Comparison of ENCODE assay signal across 28 cellular contexts in the genomic region with DNA sequence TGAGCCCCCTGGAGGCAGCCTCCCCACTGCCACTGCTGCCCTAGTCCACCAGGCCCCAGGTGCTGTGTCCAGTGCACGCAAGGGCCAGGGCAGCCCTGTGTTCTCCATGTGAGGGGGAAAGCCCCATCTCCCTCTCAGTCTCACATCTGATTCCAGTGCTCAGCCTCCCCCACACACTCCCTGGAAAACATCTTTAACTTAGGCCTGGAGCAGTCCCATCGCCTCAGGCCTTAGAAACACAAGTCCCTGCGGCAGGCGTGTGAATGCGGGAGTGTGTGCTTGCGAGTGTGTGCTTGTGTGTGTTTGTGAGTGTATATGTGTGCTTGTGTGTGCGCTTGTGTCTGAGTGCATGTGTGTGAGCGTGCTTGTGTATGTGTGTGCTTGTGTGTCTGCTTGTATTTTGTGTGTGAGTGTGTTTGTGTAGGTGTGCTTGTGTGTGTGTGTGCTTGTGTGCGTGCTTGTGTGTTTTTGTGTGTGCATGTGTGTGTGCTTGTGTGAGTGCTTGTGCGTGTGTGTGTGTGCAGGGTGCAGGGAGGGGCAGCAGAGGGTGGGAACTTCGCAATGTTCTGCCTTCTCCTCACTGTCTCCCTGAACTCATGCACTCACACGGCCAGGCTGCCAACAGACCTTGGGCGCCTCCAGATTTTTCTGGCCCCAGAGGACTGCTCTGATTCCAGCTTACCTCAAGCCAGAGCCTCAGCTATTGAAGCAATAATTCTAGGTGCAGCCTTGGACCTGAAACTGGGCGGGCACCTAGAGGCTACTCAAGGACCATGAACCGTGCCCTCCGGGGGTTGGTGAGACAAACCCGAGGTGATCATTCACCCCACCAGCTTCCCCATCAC.
DNase-seq lines count a peak whose midpoint lies in the region; ATAC-seq and TF ChIP-seq lines count a peak whose summit lies in the region.
"Had no signal": no experiment of that assay in that cellular context is flagged by ENCODE, and none has a peak within 500 bp of the region (broad histone marks: within the 10 kb centered on the region; RNA-seq: fewer than 3 reads in every experiment).

No MANE protein-coding gene starts in this region.

- H3K27ac ChIP-seq in brain microvascular endothelial cell (no peak overlapping the region), mesendoderm (ENCODE audit: low read depth, low read length) (no peak overlapping the region), thoracic aorta (peak overlapping the region in 1 of 2 donors; percentile 61)
- H3K27ac ChIP-seq: esophagus muscularis mucosa, heart left ventricle, RWPE1, SK-N-MC, upper lobe of right lung had no signal

- no peak overlapping the region for H4K8ac ChIP-seq in mesendoderm (ENCODE audit: low read depth, low read length)

- H3K56ac ChIP-seq in mesendoderm (ENCODE audit: low read length), result peak overlapping the region; percentile 28

- no peak overlapping the region for H3K18ac ChIP-seq in mesendoderm (ENCODE audit: low read length)

- peak overlapping the region; percentile 51 for H3K23ac ChIP-seq in mesendoderm (ENCODE audit: low read length)

- DNase-seq in Right ventricle myocardium inferior (ENCODE audit: missing footprints), result no peak
- no peak for DNase-seq in cardiac septum (ENCODE audit: low spot score)
- no peak for DNase-seq in brain microvascular endothelial cell
- no peak for DNase-seq in mesendoderm
- no peak for DNase-seq in thoracic aorta (ENCODE audit: low spot score)
- DNase-seq in SHP77 treated with DMSO at 0.1 percent for 48 hours (lab: John Stamatoyannopoulos, UW), result no peak
- DNase-seq in midbrain (lab: John Stamatoyannopoulos, UW), result no peak
- DNase-seq: 8988T; activated CD4-positive, alpha-beta T cell treated with anti-CD3 and anti-CD28 coated beads, Interleukin-2, amount 50 U/mL, for 4 hours; activated CD8-positive, alpha-beta memory T cell treated with anti-CD3 and anti-CD28 coated beads, Interleukin-2, amount 10 ng/mL, durations not matched to agents 7 days and 5 days; activated naive CD8-positive, alpha-beta T cell treated with anti-CD3 and anti-CD28 coated beads, Interleukin-2, amount 50 U/mL, for 24 hours; activated T-cell treated with anti-CD3 and anti-CD28 coated beads, Interleukin-2, amount 50 U/mL, for 72 hours; DMS79 treated with DMSO at 0.1 percent for 48 hours; foreskin melanocyte; GDM1; heart left ventricle; HFFc6; kidney; NCI-H1048; NCI-H1694; NCI-H446 treated with DMSO at 0.1 percent for 48 hours; stimulated activated CD4-positive, alpha-beta T cell treated with anti-CD3 and anti-CD28 coated beads, Interleukin-4, amount 100 ng/mL, for 4 hours; upper lobe of right lung had no signal

- in situ Hi-C loops in brain microvascular endothelial cell (cut with HindIII; ENCODE audit: low pct_ligation_motif_present, low sequenced_read_pairs), result no loop called here

- no peaks in the 10 kb centered on the region for H3K36me3 ChIP-seq in brain microvascular endothelial cell (replicated peaks)
- H3K36me3 ChIP-seq in mesendoderm (ENCODE audit: control insufficient read depth, insufficient read depth, low read length), result no peaks in the 10 kb centered on the region
- H3K36me3 ChIP-seq in thoracic aorta, result no peaks in the 10 kb centered on the region
- H3K36me3 ChIP-seq: esophagus muscularis mucosa, heart left ventricle, upper lobe of right lung had no signal

- no peak overlapping the region for H2BK120ac ChIP-seq in mesendoderm (ENCODE audit: low read depth, low read length)

- H3K27me3 ChIP-seq in brain microvascular endothelial cell (replicated peaks) (no peaks in the 10 kb centered on the region), mesendoderm (ENCODE audit: insufficient read depth, low read length, poor library complexity) (no peaks in the 10 kb centered on the region), thoracic aorta (replicated peaks; ENCODE audit: insufficient read depth) (no peaks in the 10 kb centered on the region)
- H3K27me3 ChIP-seq: esophagus muscularis mucosa, heart left ventricle, upper lobe of right lung had no signal

- no peak overlapping the region for H3K4ac ChIP-seq in mesendoderm (ENCODE audit: low read depth, low read length)

- no peak overlapping the region for H4K5ac ChIP-seq in mesendoderm (ENCODE audit: low read length)

- no CpG with 5 or more reads among the region's 17 CpGs for WGBS in mesendoderm (ENCODE audit: extremely low coverage, insufficient coverage, low lambda C conversion rate)

- H3K4me3 ChIP-seq in brain microvascular endothelial cell (ENCODE audit: low read depth, low read length) (no peak overlapping the region), mesendoderm (ENCODE audit: low read length) (no peak overlapping the region), thoracic aorta (no peak overlapping the region)
- H3K4me3 ChIP-seq: esophagus muscularis mucosa, heart left ventricle, lung, SK-N-MC, upper lobe of right lung had no signal

- intact Hi-C loops in Right ventricle myocardium inferior (cut with DNase I), result loop anchor here (5.0 kb wide), 2 partner anchors 82 to 138 kb away; partner anchors contain the start of gene CABLES1
- intact Hi-C loops in cardiac septum (cut with DNase I), result loop anchor here (5.0 kb wide), 1 partner anchor 143 kb away; no protein-coding TSS in a partner anchor

- H3K4me1 ChIP-seq in mesendoderm (ENCODE audit: control insufficient read depth, low read depth, low read length) (peaks cover 1% of the 10 kb centered on the region), thoracic aorta (ENCODE audit: control insufficient read depth in 1 of 2, low read depth in 2 of 2) (peaks cover 15 to 30% of the 10 kb centered on the region in 2 donors)

- H2BK5ac ChIP-seq in mesendoderm (ENCODE audit: low read length), result peak overlapping the region; percentile 20

- peak; percentile 2 for TF ChIP-seq CTCF in brain microvascular endothelial cell (IDR thresholded peaks at IDR 0.05; ENCODE audit: low read depth, low read length, missing control alignments)
- no peak for TF ChIP-seq CTCF in thoracic aorta (IDR thresholded peaks at IDR 0.05)

- peaks cover 2% of the 10 kb centered on the region for H3K9me3 ChIP-seq in thoracic aorta

- no peaks in the 10 kb centered on the region for H3K79me2 ChIP-seq in mesendoderm (ENCODE audit: control insufficient read depth, insufficient read depth, low read length)

- no peak overlapping the region for H3K9ac ChIP-seq in mesendoderm (ENCODE audit: low read length)

- H2BK15ac ChIP-seq in mesendoderm (replicated peaks; ENCODE audit: low read depth), result no peak overlapping the region

- H2AK5ac ChIP-seq in mesendoderm (ENCODE audit: low read length), result peak overlapping the region; percentile 15

- ATAC-seq in Right ventricle myocardium inferior, result peak; percentile 66
- peak; percentile 6 for ATAC-seq in thoracic aorta (ENCODE audit: insufficient number of reproducible peaks, low FRiP score, low read depth)
- ATAC-seq in HG03135 (IDR thresholded peaks at IDR 0.05; ENCODE audit: unreplicated experiment), result no peak
- ATAC-seq: activated CD8-positive, alpha-beta memory T cell treated with anti-CD3 and anti-CD28 coated beads, Interleukin-2, amount 10 ng/mL, durations not matched to agents 7 days and 5 days; activated naive CD8-positive, alpha-beta T cell treated with anti-CD3 and anti-CD28 coated beads, Interleukin-2, amount 50 U/mL, for 24 hours; activated T-cell treated with anti-CD3 and anti-CD28 coated beads, Interleukin-2, amount 50 U/mL, for 72 hours; upper lobe of right lung had no signal

- H3K79me1 ChIP-seq in mesendoderm (ENCODE audit: low read length), result no peaks in the 10 kb centered on the region

- no peak overlapping the region for H3K4me2 ChIP-seq in mesendoderm (ENCODE audit: low read length)
